ENCODE assay signal across 21 cellular contexts in genomic region chr4:88060431-88060830, GRCh38.
"Had no signal": no experiment of that assay in that cellular context is flagged by ENCODE, and none has a peak within 500 bp of the region (broad histone marks: within the 10 kb centered on the region; RNA-seq: fewer than 3 reads in every experiment).

No MANE protein-coding gene starts in this region.

- H3K4me1 ChIP-seq: SJSA1 had no signal

- H3K4me2 ChIP-seq: KMS-11, SK-N-SH had no signal

- H3K4me3 ChIP-seq: adrenal gland, SJSA1 had no signal

- H3K27me3 ChIP-seq: adrenal gland, SJSA1 had no signal

- H3K9ac ChIP-seq: KMS-11, SK-N-SH had no signal

- H3K27ac ChIP-seq: KMS-11, SJSA1 had no signal

- DNase-seq: activated CD4-positive, alpha-beta T cell treated with anti-CD3 and anti-CD28 coated beads for 36 hours; activated CD4-positive, alpha-beta T cell treated with anti-CD3 and anti-CD28 coated beads, Interleukin-2, amount 10 ng/mL, durations not matched to agents 7 days and 5 days; activated CD4-positive, alpha-beta T cell treated with anti-CD3 and anti-CD28 coated beads, Interleukin-2, amount 50 U/mL, for 48 hours; activated CD8-positive, alpha-beta memory T cell treated with anti-CD3 and anti-CD28 coated beads, Interleukin-2, amount 50 U/mL, for 4 hours; activated CD8-positive, alpha-beta T cell treated with anti-CD3 and anti-CD28 coated beads, Interleukin-2, amount 10 ng/mL, durations not matched to agents 7 days and 5 days; activated gamma-delta T cell treated with Interleukin-2 at 50 U/mL for 16 hours; activated naive CD4-positive, alpha-beta T cell treated with anti-CD3 and anti-CD28 coated beads for 36 hours; activated T-cell treated with anti-CD3 and anti-CD28 coated beads for 4 hours; activated T-cell treated with anti-CD3 and anti-CD28 coated beads, Interleukin-2, amount 50 U/mL, for 4 hours; adrenal gland; anterior cingulate cortex; NCI-H1105; NCI-H1417 treated with DMSO at 0.1 percent for 48 hours; NCI-H1930; NCI-H2081 treated with DMSO at 0.1 percent for 48 hours; NCI-H345; NCI-H524 treated with DMSO at 0.1 percent for 48 hours; SHP77; SK-N-SH had no signal

- H3K9me3 ChIP-seq: adrenal gland, SJSA1, SK-N-SH had no signal
